ENCODE assay signal across 31 cellular contexts in the genomic region with DNA sequence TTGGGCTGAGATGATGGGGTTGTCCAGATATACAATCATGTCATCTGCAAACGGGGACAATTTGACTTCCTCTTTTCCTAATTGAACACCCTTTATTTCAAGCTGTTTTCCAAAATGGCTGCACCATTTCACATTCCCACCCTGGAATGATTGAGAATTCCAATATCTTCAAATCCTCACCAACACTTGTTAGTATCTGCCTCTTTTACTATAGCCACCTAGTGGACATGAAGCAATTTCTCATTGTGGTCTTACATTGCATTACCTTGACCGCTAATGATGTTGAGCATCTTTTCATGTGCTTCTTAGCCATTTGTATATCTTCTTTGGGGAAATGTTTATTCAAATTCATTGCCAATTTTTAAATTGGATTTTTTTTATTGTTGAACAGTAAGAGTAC.
"Had no signal": no experiment of that assay in that cellular context is flagged by ENCODE, and none has a peak within 500 bp of the region (broad histone marks: within the 10 kb centered on the region; RNA-seq: fewer than 3 reads in every experiment).

No MANE protein-coding gene starts in this region.

- H3K9ac ChIP-seq: neural progenitor cell had no signal

- H3K9me3 Mint-ChIP-seq: activated naive CD8-positive, alpha-beta T cell treated with anti-CD3 and anti-CD28 coated beads, Interleukin-2, amount 10 ng/mL, durations not matched to agents 7 days and 5 days; activated T-helper 1 cell treated with anti-CD3 and anti-CD28 coated beads, Interleukin-12 subunit alpha, Interleukin-12 subunit beta, Interleukin-2, Interleukin-4 antibody, amounts not matched to agents 30 ng/mL and 10 ng/mL and 1 ng/mL, durations not matched to agents 14 hours and 24 hours and 36 hours had no signal

- FAIRE-seq: keratinocyte, TTC549 had no signal

- H3K4me2 ChIP-seq: neural progenitor cell had no signal

- H3K27ac ChIP-seq: ascending aorta, brain microvascular endothelial cell, coronary artery, neural progenitor cell, right atrium auricular region, transverse colon, uterus, VCaP had no signal

- H3K4me3 ChIP-seq: ascending aorta, coronary artery, neural progenitor cell, right atrium auricular region, transverse colon, uterus had no signal

- DNase-seq: activated CD4-positive, alpha-beta T cell treated with anti-CD3 and anti-CD28 coated beads for 48 hours; activated CD4-positive, alpha-beta T cell treated with anti-CD3 and anti-CD28 coated beads, Interleukin-2, amount 50 U/mL, for 48 hours; activated CD8-positive, alpha-beta memory T cell treated with anti-CD3 and anti-CD28 coated beads, Interleukin-2, amount 50 U/mL, for 4 hours; activated gamma-delta T cell; activated naive CD4-positive, alpha-beta T cell treated with anti-CD3 and anti-CD28 coated beads, Interleukin-2, amount 10 ng/mL, durations not matched to agents 7 days and 5 days; activated naive CD8-positive, alpha-beta T cell treated with anti-CD3 and anti-CD28 coated beads, Interleukin-2, amount 10 ng/mL, durations not matched to agents 7 days and 5 days; activated T-cell treated with anti-CD3 and anti-CD28 coated beads, Interleukin-2, amount 50 U/mL, for 1 hour; brain microvascular endothelial cell; foreskin fibroblast; head of caudate nucleus; hippocampal formation; left colon; naive thymus-derived CD8-positive, alpha-beta T cell; occipital lobe; stimulated activated CD4-positive, alpha-beta T cell treated with anti-CD3 and anti-CD28 coated beads, Interleukin-15, amount 100 ng/mL, for 24 hours; stimulated activated CD4-positive, alpha-beta T cell treated with anti-CD3 and anti-CD28 coated beads, Interleukin-2, amount 100 ng/mL, for 24 hours; stimulated activated naive B cell treated with anti-CD40 and anti-IgM and Interleukin-4, amounts not matched to agents 10 μg/mL and 1 μg/mL and 100 μg/mL, for 72 hours; T-helper 9 cell; transverse colon; uterus had no signal

- H3K9me3 ChIP-seq: ascending aorta, transverse colon, uterus had no signal

- H2AFZ ChIP-seq: neural progenitor cell had no signal

- H3K27ac Mint-ChIP-seq: activated naive CD4-positive, alpha-beta T cell treated with anti-CD3 and anti-CD28 coated beads, Interleukin-2, amount 10 ng/mL, durations not matched to agents 7 days and 5 days; activated naive CD8-positive, alpha-beta T cell treated with anti-CD3 and anti-CD28 coated beads, Interleukin-2, amount 10 ng/mL, durations not matched to agents 7 days and 5 days; activated T-helper 1 cell treated with anti-CD3 and anti-CD28 coated beads, Interleukin-12 subunit alpha, Interleukin-12 subunit beta, Interleukin-2, Interleukin-4 antibody, amounts not matched to agents 30 ng/mL and 10 ng/mL and 1 ng/mL, durations not matched to agents 14 hours and 24 hours and 36 hours; memory B cell; naive thymus-derived CD8-positive, alpha-beta T cell; neural progenitor cell; stimulated activated naive B cell treated with anti-CD40 and anti-IgM and Interleukin-4, amounts not matched to agents 10 μg/mL and 1 μg/mL and 100 μg/mL, for 72 hours had no signal

- H3K4me1 Mint-ChIP-seq: activated naive CD4-positive, alpha-beta T cell treated with anti-CD3 and anti-CD28 coated beads, Interleukin-2, amount 10 ng/mL, durations not matched to agents 7 days and 5 days; activated naive CD8-positive, alpha-beta T cell treated with anti-CD3 and anti-CD28 coated beads, Interleukin-2, amount 10 ng/mL, durations not matched to agents 7 days and 5 days; memory B cell; naive thymus-derived CD8-positive, alpha-beta T cell; stimulated activated naive B cell treated with anti-CD40 and anti-IgM and Interleukin-4, amounts not matched to agents 10 μg/mL and 1 μg/mL and 100 μg/mL, for 72 hours had no signal

- H3K4me1 ChIP-seq: ascending aorta, right atrium auricular region, transverse colon, uterus had no signal

- H3K27me3 ChIP-seq: ascending aorta, brain microvascular endothelial cell, neural progenitor cell, transverse colon, uterus had no signal

- ATAC-seq: activated CD4-positive, CD25-positive, alpha-beta regulatory T cell treated with anti-CD3 and anti-CD28 coated beads, Interleukin-2, amount 50 U/mL, for 24 hours; esophagus mucosa; left colon; naive thymus-derived CD8-positive, alpha-beta T cell; stimulated activated naive B cell treated with anti-CD40 and anti-IgM and Interleukin-4, amounts not matched to agents 10 μg/mL and 1 μg/mL and 100 μg/mL, for 72 hours had no signal

- H3K27me3 Mint-ChIP-seq: activated naive CD4-positive, alpha-beta T cell treated with anti-CD3 and anti-CD28 coated beads, Interleukin-2, amount 10 ng/mL, durations not matched to agents 7 days and 5 days; activated naive CD8-positive, alpha-beta T cell treated with anti-CD3 and anti-CD28 coated beads, Interleukin-2, amount 10 ng/mL, durations not matched to agents 7 days and 5 days; memory B cell; stimulated activated naive B cell treated with anti-CD40 and anti-IgM and Interleukin-4, amounts not matched to agents 10 μg/mL and 1 μg/mL and 100 μg/mL, for 72 hours had no signal

- H3K36me3 Mint-ChIP-seq: activated naive CD4-positive, alpha-beta T cell treated with anti-CD3 and anti-CD28 coated beads, Interleukin-2, amount 10 ng/mL, durations not matched to agents 7 days and 5 days; activated naive CD8-positive, alpha-beta T cell treated with anti-CD3 and anti-CD28 coated beads, Interleukin-2, amount 10 ng/mL, durations not matched to agents 7 days and 5 days; memory B cell; naive thymus-derived CD8-positive, alpha-beta T cell; neural progenitor cell; stimulated activated naive B cell treated with anti-CD40 and anti-IgM and Interleukin-4, amounts not matched to agents 10 μg/mL and 1 μg/mL and 100 μg/mL, for 72 hours had no signal

- H3K4me3 Mint-ChIP-seq: activated naive CD4-positive, alpha-beta T cell treated with anti-CD3 and anti-CD28 coated beads, Interleukin-2, amount 10 ng/mL, durations not matched to agents 7 days and 5 days; activated naive CD8-positive, alpha-beta T cell treated with anti-CD3 and anti-CD28 coated beads, Interleukin-2, amount 10 ng/mL, durations not matched to agents 7 days and 5 days; activated T-helper 1 cell treated with anti-CD3 and anti-CD28 coated beads, Interleukin-12 subunit alpha, Interleukin-12 subunit beta, Interleukin-2, Interleukin-4 antibody, amounts not matched to agents 30 ng/mL and 10 ng/mL and 1 ng/mL, durations not matched to agents 14 hours and 24 hours and 36 hours; memory B cell; naive thymus-derived CD8-positive, alpha-beta T cell; neural progenitor cell; stimulated activated naive B cell treated with anti-CD40 and anti-IgM and Interleukin-4, amounts not matched to agents 10 μg/mL and 1 μg/mL and 100 μg/mL, for 72 hours had no signal

- H3K36me3 ChIP-seq: ascending aorta, brain microvascular endothelial cell, neural progenitor cell, right atrium auricular region, transverse colon, uterus had no signal
